In the genomic region with DNA sequence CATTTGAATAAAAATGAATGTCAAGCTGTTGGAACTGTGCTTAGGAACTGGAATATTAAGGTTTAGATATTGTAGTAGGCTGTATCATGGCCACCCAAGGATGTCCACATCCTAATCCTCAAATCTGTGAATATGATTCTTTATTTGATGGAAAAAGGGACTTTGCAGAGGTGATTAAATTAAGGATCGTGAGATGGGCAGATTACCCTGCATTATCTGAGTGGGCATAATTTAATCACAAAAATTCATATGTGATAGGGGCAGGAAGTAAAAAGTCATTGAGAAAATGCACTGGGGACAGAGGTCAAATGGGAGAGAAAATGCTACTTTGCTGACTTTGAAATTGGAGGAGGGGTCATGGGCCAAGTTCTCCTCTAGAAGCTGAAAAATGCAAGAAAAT, we compare ENCODE assay signal across 24 cellular contexts.
"Had no signal": no experiment of that assay in that cellular context is flagged by ENCODE, and none has a peak within 500 bp of the region (broad histone marks: within the 10 kb centered on the region; RNA-seq: fewer than 3 reads in every experiment).

No MANE protein-coding gene starts in this region.

- DNase-seq: hypothalamus; islet precursor cell; left ventricle myocardium inferior; midbrain; mucosa of descending colon; naive thymus-derived CD4-positive, alpha-beta T cell; ovary; right lobe of liver; stimulated activated CD4-positive, alpha-beta T cell treated with anti-CD3 and anti-CD28 coated beads, Interleukin-1b, Interleukin-23, amount 100 ng/mL, for 48 hours; stimulated activated CD4-positive, alpha-beta T cell treated with anti-CD3 and anti-CD28 coated beads, Interleukin-2, amount 100 ng/mL, for 48 hours; stimulated activated CD4-positive, alpha-beta T cell treated with anti-CD3 and anti-CD28 coated beads, Interleukin-4, amount 100 ng/mL, for 4 hours; stimulated activated CD8-positive, alpha-beta memory T cell treated with anti-CD3 and anti-CD28 coated beads, Interleukin-4, amount 100 ng/mL, for 48 hours; stimulated activated naive CD4-positive, alpha-beta T cell treated with Interleukin-2 at 50 U/mL for 16 hours; stimulated activated naive CD8-positive, alpha-beta T cell treated with anti-CD3 and anti-CD28 coated beads, Interleukin-15, amount 100 ng/mL, for 72 hours; substantia nigra; uterus had no signal

- H3K4me1 ChIP-seq: right atrium auricular region, right lobe of liver, tibial nerve, uterus had no signal

- H3K36me3 Mint-ChIP-seq: naive thymus-derived CD4-positive, alpha-beta T cell; stimulated activated memory B cell treated with anti-CD40 and anti-IgM and Interleukin-4, amounts not matched to agents 10 μg/mL and 1 μg/mL and 100 μg/mL, for 72 hours; type B pancreatic cell had no signal

- H3K4me3 Mint-ChIP-seq: naive thymus-derived CD4-positive, alpha-beta T cell; natural killer cell treated with Interleukin-12 subunit alpha and Interleukin-12 subunit beta and Interleukin-15 and Interleukin-18, amount 100 ng/mL, for 72 hours; stimulated activated memory B cell treated with anti-CD40 and anti-IgM and Interleukin-4, amounts not matched to agents 10 μg/mL and 1 μg/mL and 100 μg/mL, for 72 hours; stimulated activated naive CD8-positive, alpha-beta T cell treated with anti-CD3 and anti-CD28 coated beads, Interleukin-15, amount 100 ng/mL, for 72 hours; type B pancreatic cell had no signal

- H3K9me3 ChIP-seq: mucosa of descending colon, ovary, right lobe of liver, uterus had no signal

- H3K4me2 ChIP-seq: smooth muscle cell had no signal

- H3K27ac ChIP-seq: left ventricle myocardium inferior, ovary, right atrium auricular region, right lobe of liver, tibial nerve, uterus had no signal

- H3K9me3 Mint-ChIP-seq: type B pancreatic cell had no signal

- H3K27me3 Mint-ChIP-seq: naive thymus-derived CD4-positive, alpha-beta T cell; natural killer cell treated with Interleukin-12 subunit alpha and Interleukin-12 subunit beta and Interleukin-15 and Interleukin-18, amount 100 ng/mL, for 72 hours; progenitor cell of endocrine pancreas; stimulated activated memory B cell treated with anti-CD40 and anti-IgM and Interleukin-4, amounts not matched to agents 10 μg/mL and 1 μg/mL and 100 μg/mL, for 72 hours; stimulated activated naive CD8-positive, alpha-beta T cell treated with anti-CD3 and anti-CD28 coated beads, Interleukin-15, amount 100 ng/mL, for 72 hours; type B pancreatic cell had no signal

- H3K36me3 ChIP-seq: left ventricle myocardium inferior, ovary, right atrium auricular region, right lobe of liver, tibial nerve, uterus had no signal

- H3K4me3 ChIP-seq: left ventricle myocardium inferior, lung, mucosa of descending colon, ovary, right atrium auricular region, right lobe of liver, smooth muscle cell, tibial nerve, uterus had no signal

- H3K27ac Mint-ChIP-seq: naive thymus-derived CD4-positive, alpha-beta T cell; natural killer cell treated with Interleukin-12 subunit alpha and Interleukin-12 subunit beta and Interleukin-15 and Interleukin-18, amount 100 ng/mL, for 72 hours; progenitor cell of endocrine pancreas; stimulated activated memory B cell treated with anti-CD40 and anti-IgM and Interleukin-4, amounts not matched to agents 10 μg/mL and 1 μg/mL and 100 μg/mL, for 72 hours; stimulated activated naive CD8-positive, alpha-beta T cell treated with anti-CD3 and anti-CD28 coated beads, Interleukin-15, amount 100 ng/mL, for 72 hours; type B pancreatic cell had no signal

- ATAC-seq: mucosa of descending colon; naive thymus-derived CD4-positive, alpha-beta T cell; natural killer cell treated with Interleukin-12 subunit alpha and Interleukin-12 subunit beta and Interleukin-15 and Interleukin-18, amount 100 ng/mL, for 72 hours; right lobe of liver; stimulated activated memory B cell treated with anti-CD40 and anti-IgM and Interleukin-4, amounts not matched to agents 10 μg/mL and 1 μg/mL and 100 μg/mL, for 72 hours; stimulated activated naive CD8-positive, alpha-beta T cell treated with anti-CD3 and anti-CD28 coated beads, Interleukin-15, amount 100 ng/mL, for 72 hours had no signal

- H3K4me1 Mint-ChIP-seq: naive thymus-derived CD4-positive, alpha-beta T cell; stimulated activated memory B cell treated with anti-CD40 and anti-IgM and Interleukin-4, amounts not matched to agents 10 μg/mL and 1 μg/mL and 100 μg/mL, for 72 hours; stimulated activated naive CD8-positive, alpha-beta T cell treated with anti-CD3 and anti-CD28 coated beads, Interleukin-15, amount 100 ng/mL, for 72 hours had no signal

- H3K27me3 ChIP-seq: ovary, right atrium auricular region, right lobe of liver, tibial nerve, uterus had no signal
